ENCODE assay signal across 19 cellular contexts in genomic region chr6:16548121-16548520, GRCh38.
"Had no signal": no experiment of that assay in that cellular context is flagged by ENCODE, and none has a peak within 500 bp of the region (broad histone marks: within the 10 kb centered on the region; RNA-seq: fewer than 3 reads in every experiment).

No MANE protein-coding gene starts in this region.

- DNase-seq: activated CD4-positive, alpha-beta T cell treated with anti-CD3 and anti-CD28 coated beads, Interleukin-2, amount 50 U/mL, for 48 hours; activated CD4-positive, CD25-positive, alpha-beta regulatory T cell treated with anti-CD3 and anti-CD28 coated beads, Interleukin-2, amount 50 U/mL, for 72 hours; activated CD8-positive, alpha-beta memory T cell treated with anti-CD3 and anti-CD28 coated beads, Interleukin-2, amount 10 ng/mL, durations not matched to agents 7 days and 5 days; activated naive CD4-positive, alpha-beta T cell treated with anti-CD3 and anti-CD28 coated beads for 36 hours; activated T-cell treated with anti-CD3 and anti-CD28 coated beads, Interleukin-2, amount 50 U/mL, for 1 hour; cortex of kidney; effector memory CD4-positive, alpha-beta T cell; heart right ventricle; naive B cell; stimulated activated CD4-positive, alpha-beta T cell treated with anti-CD3 and anti-CD28 coated beads, Interleukin-2, amount 100 ng/mL, for 48 hours; T-helper 1 cell; T1000; tibial artery had no signal

- H3K27me3 ChIP-seq: gastroesophageal sphincter, heart right ventricle, tibial artery had no signal

- H3K9ac ChIP-seq: parathyroid adenoma had no signal

- H3K27ac Mint-ChIP-seq: activated CD8-positive, alpha-beta memory T cell treated with anti-CD3 and anti-CD28 coated beads, Interleukin-2, amount 10 ng/mL, durations not matched to agents 7 days and 5 days; activated naive CD4-positive, alpha-beta T cell treated with anti-CD3 and anti-CD28 coated beads for 36 hours; activated T-helper 2 cell treated with anti-CD3 and anti-CD28 coated beads, Interferon-gamma antibody, Interleukin-2, Interleukin-4, amounts not matched to agents 10 μg/mL and 5 μg/mL and 100 μg/mL, durations not matched to agents 14 hours and 24 hours and 36 hours; naive B cell; stimulated activated memory B cell treated with anti-CD40 and anti-IgM and Interleukin-4, amounts not matched to agents 10 μg/mL and 1 μg/mL and 100 μg/mL, for 72 hours had no signal

- H3K36me3 ChIP-seq: tibial artery had no signal

- H3K4me3 ChIP-seq: gastroesophageal sphincter, heart right ventricle, tibial artery had no signal

- H3K79me2 ChIP-seq: parathyroid adenoma had no signal

- H3K4me3 Mint-ChIP-seq: activated CD8-positive, alpha-beta memory T cell treated with anti-CD3 and anti-CD28 coated beads, Interleukin-2, amount 10 ng/mL, durations not matched to agents 7 days and 5 days; activated naive CD4-positive, alpha-beta T cell treated with anti-CD3 and anti-CD28 coated beads for 36 hours; central memory CD8-positive, alpha-beta T cell; naive B cell; stimulated activated memory B cell treated with anti-CD40 and anti-IgM and Interleukin-4, amounts not matched to agents 10 μg/mL and 1 μg/mL and 100 μg/mL, for 72 hours had no signal

- H3K9me3 ChIP-seq: gastroesophageal sphincter, heart right ventricle, tibial artery had no signal

- H3K27ac ChIP-seq: gastroesophageal sphincter, heart right ventricle, parathyroid adenoma, tibial artery had no signal

- H3K36me3 Mint-ChIP-seq: naive B cell had no signal

- FAIRE-seq: urothelium cell line had no signal

- H3K9me3 Mint-ChIP-seq: activated naive CD4-positive, alpha-beta T cell treated with anti-CD3 and anti-CD28 coated beads for 36 hours; activated T-helper 2 cell treated with anti-CD3 and anti-CD28 coated beads, Interferon-gamma antibody, Interleukin-2, Interleukin-4, amounts not matched to agents 10 μg/mL and 5 μg/mL and 100 μg/mL, durations not matched to agents 14 hours and 24 hours and 36 hours; central memory CD8-positive, alpha-beta T cell; stimulated activated memory B cell treated with anti-CD40 and anti-IgM and Interleukin-4, amounts not matched to agents 10 μg/mL and 1 μg/mL and 100 μg/mL, for 72 hours had no signal

- H3K27me3 Mint-ChIP-seq: activated CD8-positive, alpha-beta memory T cell treated with anti-CD3 and anti-CD28 coated beads, Interleukin-2, amount 10 ng/mL, durations not matched to agents 7 days and 5 days; central memory CD8-positive, alpha-beta T cell; stimulated activated memory B cell treated with anti-CD40 and anti-IgM and Interleukin-4, amounts not matched to agents 10 μg/mL and 1 μg/mL and 100 μg/mL, for 72 hours had no signal

- H3K4me1 Mint-ChIP-seq: activated CD8-positive, alpha-beta memory T cell treated with anti-CD3 and anti-CD28 coated beads, Interleukin-2, amount 10 ng/mL, durations not matched to agents 7 days and 5 days; naive B cell had no signal

- H2AFZ ChIP-seq: parathyroid adenoma had no signal
